30 cellular contexts compared by ENCODE assay signal in the genomic region with DNA sequence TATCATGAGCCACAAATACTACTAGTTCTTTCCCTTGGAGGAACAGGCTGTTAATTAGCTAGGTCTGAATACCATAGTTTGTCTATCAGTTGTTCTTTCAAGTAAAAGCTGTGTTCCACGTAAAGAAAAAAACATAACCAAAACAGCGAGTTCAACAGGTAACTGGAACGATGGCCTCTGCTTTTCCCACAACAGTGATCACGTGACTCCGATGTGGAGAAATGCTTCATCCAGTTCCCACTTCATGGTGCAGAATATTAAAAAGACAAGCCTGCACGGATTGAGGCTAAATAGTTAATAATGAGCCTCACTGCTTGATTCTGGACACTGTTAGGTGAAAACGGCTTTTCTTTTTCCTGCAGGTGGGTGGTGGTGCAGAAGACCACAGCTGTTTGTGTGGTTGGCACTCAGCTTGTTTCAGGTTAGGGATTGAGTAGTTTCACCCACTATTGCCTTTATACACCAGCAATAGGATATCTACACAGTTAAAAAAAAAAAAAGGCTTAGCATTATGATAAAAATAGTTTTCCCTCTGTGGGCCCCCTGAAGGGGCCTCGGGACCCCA.
"Had no signal": no experiment of that assay in that cellular context is flagged by ENCODE, and none has a peak within 500 bp of the region (broad histone marks: within the 10 kb centered on the region; RNA-seq: fewer than 3 reads in every experiment).

No MANE protein-coding gene starts in this region.

- H3K9me3 Mint-ChIP-seq: activated B cell treated with CpG ODN at 0.5 μM for 24 hours; activated CD4-positive, alpha-beta memory T cell treated with anti-CD3 and anti-CD28 coated beads for 36 hours; activated CD4-positive, alpha-beta T cell treated with anti-CD3 and anti-CD28 coated beads, Interleukin-2, amount 10 ng/mL, durations not matched to agents 24 days and 14 days; activated naive CD4-positive, alpha-beta T cell treated with anti-CD3 and anti-CD28 coated beads, Interleukin-2, amount 50 U/mL, for 72 hours; activated naive CD8-positive, alpha-beta T cell treated with anti-CD3 and anti-CD28 coated beads, Interleukin-2, amount 50 U/mL, for 24 hours; activated T-cell treated with anti-CD3 and anti-CD28 coated beads, Interleukin-2, amount 50 U/mL, for 4 hours; central memory CD8-positive, alpha-beta T cell had no signal

- H3K9me3 ChIP-seq: ascending aorta, body of pancreas had no signal

- DNase-seq: activated B cell treated with CpG ODN at 0.5 μM for 24 hours; activated CD4-positive, alpha-beta memory T cell treated with anti-CD3 and anti-CD28 coated beads for 36 hours; activated CD4-positive, alpha-beta T cell treated with anti-CD3 and anti-CD28 coated beads for 1 hour; activated CD4-positive, alpha-beta T cell treated with anti-CD3 and anti-CD28 coated beads, Interleukin-2, amount 10 ng/mL, durations not matched to agents 24 days and 14 days; activated CD8-positive, alpha-beta memory T cell treated with anti-CD3 and anti-CD28 coated beads for 24 hours; activated effector memory CD4-positive, alpha-beta T cell treated with anti-CD3 and anti-CD28 coated beads, Interleukin-2, amount 50 U/mL, for 16 hours; activated naive CD4-positive, alpha-beta T cell treated with Interleukin-2 at 50 U/mL for 16 hours; activated naive CD8-positive, alpha-beta T cell treated with anti-CD3 and anti-CD28 coated beads, Interleukin-2, amount 50 U/mL, for 24 hours; activated T-cell treated with anti-CD3 and anti-CD28 coated beads, Interleukin-2, amount 50 U/mL, for 4 hours; amniotic stem cell; body of pancreas; KBM-7; NCI-H1092; NCI-H1417; NCI-H1930; NCI-H2107; NCI-H2171 treated with DMSO at 0.1 percent for 48 hours; NCI-H226; NCI-H526; NCI-H82; NK-92 treated with Interleukin-12 subunit alpha and Interleukin-12 subunit beta, amount 100 ng/mL, for 24 hours; OCI-M1; SHP77 treated with DMSO at 0.1 percent for 48 hours; T-helper 17 cell; T-helper 9 cell had no signal

- H3K27me3 ChIP-seq: ascending aorta, body of pancreas had no signal

- H3K4me3 ChIP-seq: ascending aorta, body of pancreas had no signal

- H3K4me3 Mint-ChIP-seq: activated B cell treated with CpG ODN at 0.5 μM for 24 hours; activated CD4-positive, alpha-beta memory T cell treated with anti-CD3 and anti-CD28 coated beads for 36 hours; activated CD4-positive, alpha-beta T cell treated with anti-CD3 and anti-CD28 coated beads, Interleukin-2, amount 10 ng/mL, durations not matched to agents 24 days and 14 days; activated naive CD8-positive, alpha-beta T cell treated with anti-CD3 and anti-CD28 coated beads, Interleukin-2, amount 50 U/mL, for 24 hours; activated T-cell treated with anti-CD3 and anti-CD28 coated beads, Interleukin-2, amount 50 U/mL, for 4 hours; central memory CD8-positive, alpha-beta T cell; T-helper 17 cell had no signal

- H3K36me3 ChIP-seq: ascending aorta had no signal

- H3K27ac Mint-ChIP-seq: activated B cell treated with CpG ODN at 0.5 μM for 24 hours; activated CD4-positive, alpha-beta memory T cell treated with anti-CD3 and anti-CD28 coated beads for 36 hours; activated CD4-positive, alpha-beta T cell treated with anti-CD3 and anti-CD28 coated beads, Interleukin-2, amount 10 ng/mL, durations not matched to agents 24 days and 14 days; activated naive CD4-positive, alpha-beta T cell treated with anti-CD3 and anti-CD28 coated beads, Interleukin-2, amount 50 U/mL, for 72 hours; activated naive CD8-positive, alpha-beta T cell treated with anti-CD3 and anti-CD28 coated beads, Interleukin-2, amount 50 U/mL, for 24 hours; T-helper 17 cell had no signal

- H3K4me1 ChIP-seq: ascending aorta, body of pancreas had no signal

- ATAC-seq: activated naive CD4-positive, alpha-beta T cell treated with anti-CD3 and anti-CD28 coated beads, Interleukin-2, amount 50 U/mL, for 72 hours; activated naive CD8-positive, alpha-beta T cell treated with anti-CD3 and anti-CD28 coated beads, Interleukin-2, amount 50 U/mL, for 24 hours; activated T-cell treated with anti-CD3 and anti-CD28 coated beads, Interleukin-2, amount 50 U/mL, for 4 hours; body of pancreas; Panc1; T-helper 17 cell had no signal

- H3K4me1 Mint-ChIP-seq: activated B cell treated with CpG ODN at 0.5 μM for 24 hours; activated CD4-positive, alpha-beta T cell treated with anti-CD3 and anti-CD28 coated beads, Interleukin-2, amount 10 ng/mL, durations not matched to agents 24 days and 14 days; activated naive CD8-positive, alpha-beta T cell treated with anti-CD3 and anti-CD28 coated beads, Interleukin-2, amount 50 U/mL, for 24 hours; central memory CD8-positive, alpha-beta T cell; T-helper 17 cell had no signal

- H3K36me3 Mint-ChIP-seq: activated CD4-positive, alpha-beta memory T cell treated with anti-CD3 and anti-CD28 coated beads for 36 hours; activated naive CD4-positive, alpha-beta T cell treated with anti-CD3 and anti-CD28 coated beads, Interleukin-2, amount 50 U/mL, for 72 hours had no signal

- H3K27me3 Mint-ChIP-seq: activated B cell treated with CpG ODN at 0.5 μM for 24 hours had no signal

- H3K27ac ChIP-seq: ascending aorta, body of pancreas, RWPE1 had no signal
